In genomic region chr2:11746376-11746806, GRCh38 we compare ENCODE assay signal across 8 cellular contexts. TPM values are rescaled to one million over a fixed set of nuclear protein-coding genes. Genes with fewer than 3 reads are reported as not detected.
DNase-seq lines count a peak whose midpoint lies in the region; ATAC-seq lines count a peak whose summit lies in the region.

Gene LPIN1 (plus strand): TSS chr2:11746632. CDS start chr2:11765542, 18,910 bp downstream.

- peak within 1 kb of the TSS; percentile 94 to 98 for H3K4ac ChIP-seq in mesenchymal stem cell (ENCODE audit: low read depth in 1 of 2, low read length in 2 of 2)

- peaks cover 80% of the 10 kb centered on the region for H3K4me1 ChIP-seq in CD4-positive, alpha-beta memory T cell (ENCODE audit: insufficient read depth, low read length)
- peaks cover 36% of the 10 kb centered on the region for H3K4me1 ChIP-seq in mesenchymal stem cell (ENCODE audit: control insufficient read depth, insufficient read depth, low read depth, low read length)

- H2BK120ac ChIP-seq in mesenchymal stem cell (ENCODE audit: low read depth, low read length): peak within 1 kb of the TSS; percentile 78

- H3K36me3 ChIP-seq in CD4-positive, alpha-beta memory T cell (ENCODE audit: insufficient read depth, low read length): no peaks in the 10 kb centered on the region
- no peaks in the 10 kb centered on the region for H3K36me3 ChIP-seq in mesenchymal stem cell (ENCODE audit: control insufficient read depth in 1 of 2, insufficient read depth in 2 of 2, low read depth in 1 of 2, low read length in 2 of 2)

- no peaks in the 10 kb centered on the region for H3K9me3 ChIP-seq in CD4-positive, alpha-beta memory T cell (ENCODE audit: control insufficient read depth in 1 of 2, low read length in 2 of 2)
- H3K9me3 ChIP-seq in mesenchymal stem cell (ENCODE audit: control insufficient read depth, low read length): no peaks in the 10 kb centered on the region

- 0% methylated on average over 22 of the region's 49 CpGs for WGBS in mesenchymal stem cell

- intact Hi-C loops in CD4-positive, alpha-beta memory T cell (cut with micrococcal nuclease): loop anchor here (1.0 to 10.0 kb wide), 5 partner anchors 8 to 934 kb away; partner anchors contain the start of genes PDIA6 and ROCK2

- CTCF ChIA-PET in CD4-positive, alpha-beta memory T cell (lab: Charles Lee; ENCODE audit: partially characterized antibody): interaction anchor here (1.1 to 16.7 kb wide), 10 partner anchors 8 to 59 kb away, joined by 3 to 258 read pairs (median 8); no protein-coding TSS in a partner anchor

- peak; percentile 46 for ATAC-seq in GM19395 (IDR thresholded peaks at IDR 0.05; ENCODE audit: unreplicated experiment)
- ATAC-seq in HG03565 (IDR thresholded peaks at IDR 0.05; ENCODE audit: unreplicated experiment): peak; percentile 33
- peak; percentile 65 for ATAC-seq in effector memory CD8-positive, alpha-beta T cell (replicated peaks)

- H3K27me3 Mint-ChIP-seq in CD4-positive, alpha-beta memory T cell: no peaks in the 10 kb centered on the region
- no peaks in the 10 kb centered on the region for H3K27me3 Mint-ChIP-seq in effector memory CD8-positive, alpha-beta T cell

- H2BK15ac ChIP-seq in mesenchymal stem cell (ENCODE audit: low read depth, poor library complexity, severe bottlenecking): peak within 1 kb of the TSS; percentile 89

- H3K27ac ChIP-seq in CD4-positive, alpha-beta memory T cell (ENCODE audit: low read depth, low read length): peak within 1 kb of the TSS; percentile 73
- H3K27ac ChIP-seq in mesenchymal stem cell (ENCODE audit: low read length, poor library complexity, severe bottlenecking): peak within 1 kb of the TSS; percentile 34

- peak; percentile 85 to 87 (median 86) for DNase-seq in CD4-positive, alpha-beta memory T cell
- DNase-seq in NOMO-1 (lab: John Stamatoyannopoulos, UW; ENCODE audit: unreplicated experiment in 2 of 2) (peak; percentile 82 to 91), mesenchymal stem cell (peak; percentile 86)
- DNase-seq in activated CD8-positive, alpha-beta memory T cell treated with anti-CD3 and anti-CD28 coated beads for 48 hours (ENCODE audit: low read depth in 2 of 3, low spot score in 2 of 3): peak; percentile 74 to 78 (median 75)
- peak; percentile 80 to 83 (median 81) for DNase-seq in effector memory CD8-positive, alpha-beta T cell
- peak; percentile 77 for DNase-seq in stimulated activated CD8-positive, alpha-beta memory T cell treated with anti-CD3 and anti-CD28 coated beads, Interleukin-12 subunit alpha, Interleukin-12 subunit beta, amount 100 ng/mL, for 24 hours (ENCODE audit: extremely low read depth)

- H3K9me3 Mint-ChIP-seq in CD4-positive, alpha-beta memory T cell: no peaks in the 10 kb centered on the region
- no peaks in the 10 kb centered on the region for H3K9me3 Mint-ChIP-seq in effector memory CD8-positive, alpha-beta T cell

- H3K14ac ChIP-seq in mesenchymal stem cell (ENCODE audit: low read length in 2 of 2): peak within 1 kb of the TSS in 1 of 2 experiments; percentile 73

- peak within 1 kb of the TSS in 1 of 2 experiments; percentile 87 for H3K23ac ChIP-seq in mesenchymal stem cell (ENCODE audit: low read length in 2 of 2)

- H2AFZ ChIP-seq in mesenchymal stem cell (ENCODE audit: low read depth, low read length): no peak within 1 kb of the TSS

- peak within 1 kb of the TSS; percentile 74 to 92 for H3K4me3 ChIP-seq in CD4-positive, alpha-beta memory T cell (ENCODE audit: low read length in 2 of 2)
- H3K4me3 ChIP-seq in mesenchymal stem cell (ENCODE audit: insufficient read depth in 1 of 2, low read depth in 1 of 2, low read length in 2 of 2): peak within 1 kb of the TSS; percentile 78 to 94

- H3K36me3 Mint-ChIP-seq in CD4-positive, alpha-beta memory T cell: peaks cover 0 to 11% of the 10 kb centered on the region in 2 donors
- H3K36me3 Mint-ChIP-seq in effector memory CD8-positive, alpha-beta T cell (ENCODE audit: insufficient read depth): peaks cover 33% of the 10 kb centered on the region

- H3K79me1 ChIP-seq in mesenchymal stem cell (replicated peaks; ENCODE audit: low read length, poor library complexity, severe bottlenecking): peaks cover 26% of the 10 kb centered on the region

- H3K27ac Mint-ChIP-seq in CD4-positive, alpha-beta memory T cell: peak within 1 kb of the TSS; percentile 89 to 99 (median 97)
- peak within 1 kb of the TSS; percentile 98 for H3K27ac Mint-ChIP-seq in effector memory CD8-positive, alpha-beta T cell

- POLR2A ChIA-PET in CD4-positive, alpha-beta memory T cell (lab: Charles Lee; ENCODE audit: partially characterized antibody): interaction anchor here (0.6 to 2.8 kb wide), 9 partner anchors 8 to 972 kb away, joined by 3 to 21 read pairs (median 4); no protein-coding TSS in a partner anchor

- peak within 1 kb of the TSS; percentile 94 for H4K8ac ChIP-seq in mesenchymal stem cell (ENCODE audit: low read length)

- peak within 1 kb of the TSS; percentile 95 for H3K9ac ChIP-seq in mesenchymal stem cell (ENCODE audit: low read length)

- peak within 1 kb of the TSS; percentile 88 to 96 (median 92) for H3K4me3 Mint-ChIP-seq in CD4-positive, alpha-beta memory T cell
- peak within 1 kb of the TSS; percentile 86 to 90 for H3K4me3 Mint-ChIP-seq in effector memory CD8-positive, alpha-beta T cell

- H3K18ac ChIP-seq in mesenchymal stem cell (ENCODE audit: low read depth in 1 of 2, low read length in 2 of 2): peak within 1 kb of the TSS; percentile 78 to 84

- H3K4me1 Mint-ChIP-seq in CD4-positive, alpha-beta memory T cell: peaks cover 58 to 79% (median 67%) of the 10 kb centered on the region in 4 donors
- peaks cover 64 to 68% of the 10 kb centered on the region in 2 donors for H3K4me1 Mint-ChIP-seq in effector memory CD8-positive, alpha-beta T cell (ENCODE audit: low read depth in 2 of 2)

- no peak within 1 kb of the TSS for H2BK5ac ChIP-seq in mesenchymal stem cell (ENCODE audit: low read depth, low read length, poor library complexity, severe bottlenecking)

- H2AK5ac ChIP-seq in mesenchymal stem cell (ENCODE audit: low read length, severe bottlenecking): peak within 1 kb of the TSS; percentile 23

- H3K27me3 ChIP-seq in CD4-positive, alpha-beta memory T cell (ENCODE audit: insufficient read depth, low read length): no peaks in the 10 kb centered on the region
- H3K27me3 ChIP-seq in mesenchymal stem cell (ENCODE audit: control insufficient read depth in 1 of 2, insufficient read depth in 1 of 2, low read length in 2 of 2): no peaks in the 10 kb centered on the region

- H4K91ac ChIP-seq in mesenchymal stem cell (ENCODE audit: low read length): peak within 1 kb of the TSS; percentile 96

- H2BK12ac ChIP-seq in mesenchymal stem cell (ENCODE audit: low read length in 2 of 2): peak within 1 kb of the TSS; percentile 84 to 99

- H3K4me2 ChIP-seq in mesenchymal stem cell (ENCODE audit: low read length, poor library complexity, severe bottlenecking): peak within 1 kb of the TSS; percentile 84

RNA-seq across cellular contexts. Expression of gene LPIN1, which starts in this region (rescaled TPM):
- 10 to 100 TPM; 74.3 to 83.9 TPM for total RNA-seq in CD4-positive, alpha-beta memory T cell
- 10 to 100 TPM; 13.3 to 28.7 TPM for polyA plus RNA-seq in CD4-positive, alpha-beta memory T cell
- 42.3 TPM for polyA plus RNA-seq in mesenchymal stem cell (2013, experiment 1 of 2)
- 40.8 TPM for polyA plus RNA-seq in mesenchymal stem cell (2013, experiment 2 of 2)

Comparison
In these comparisons a context has a peak if more than half of its experiments do, and no peak if none do; other contexts are left out.
1. Peak in every context shown above with its lines: DNase-seq, ATAC-seq, H3K4me3 ChIP-seq and H3K27ac ChIP-seq.